Comparison of ENCODE assay signal across 7 cellular contexts in the genomic region with DNA sequence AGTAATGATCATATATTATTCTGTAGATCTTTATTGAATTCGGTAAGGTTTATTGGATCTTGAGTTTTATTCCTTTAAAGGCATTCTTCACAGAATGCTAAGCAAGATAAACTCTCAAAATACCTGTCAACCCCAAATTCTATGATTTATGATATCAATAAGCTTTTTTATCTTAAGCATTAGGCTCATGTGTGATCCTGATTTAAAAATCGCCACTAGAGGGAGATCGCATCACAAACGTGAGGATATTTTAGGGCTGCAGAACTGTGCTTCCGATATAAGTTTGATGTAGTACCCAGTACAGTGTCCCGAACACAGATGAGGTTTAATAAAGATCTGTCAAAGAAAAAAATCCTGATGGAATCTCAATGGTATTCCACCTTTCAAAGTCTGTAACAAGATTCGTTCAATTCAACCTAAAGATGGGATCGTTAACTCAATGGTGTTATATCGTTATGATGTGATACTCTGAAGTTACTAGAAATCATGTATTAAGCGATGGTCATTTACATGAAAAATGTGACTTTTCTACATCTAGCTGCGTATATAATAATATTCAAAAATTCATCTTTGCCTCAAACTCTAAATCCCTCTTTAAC.
DNase-seq lines count a peak whose midpoint lies in the region; ATAC-seq and TF ChIP-seq lines count a peak whose summit lies in the region.

No MANE protein-coding gene starts in this region.

- CTCF ChIA-PET in naive thymus-derived CD4-positive, alpha-beta T cell (lab: Charles Lee): interaction anchor here (0.7 to 4.5 kb wide), 4 partner anchors 20 to 266 kb away, joined by 3 to 16 read pairs (median 4); no protein-coding TSS in a partner anchor

- H3K9me3 Mint-ChIP-seq in naive thymus-derived CD4-positive, alpha-beta T cell: no peaks in the 10 kb centered on the region

- intact Hi-C loops in naive thymus-derived CD4-positive, alpha-beta T cell (cut with micrococcal nuclease): loop anchor here (1.0 to 5.0 kb wide), 5 partner anchors 167 to 470 kb away; a partner anchor contains a TSS

- H3K4me3 Mint-ChIP-seq in naive thymus-derived CD4-positive, alpha-beta T cell: no peak overlapping the region

- no peaks in the 10 kb centered on the region for H3K4me1 Mint-ChIP-seq in naive thymus-derived CD4-positive, alpha-beta T cell

- no peak overlapping the region for H3K27ac Mint-ChIP-seq in naive thymus-derived CD4-positive, alpha-beta T cell

- peaks cover 7 to 34% (median 24%) of the 10 kb centered on the region in 5 donors for H3K27me3 Mint-ChIP-seq in naive thymus-derived CD4-positive, alpha-beta T cell

- ATAC-seq in GM19395 (IDR thresholded peaks at IDR 0.05; ENCODE audit: unreplicated experiment): peak; percentile 90
- no peak for ATAC-seq in naive thymus-derived CD4-positive, alpha-beta T cell
- ATAC-seq in HG03439 (IDR thresholded peaks at IDR 0.05; ENCODE audit: unreplicated experiment): no peak

- POLR2A ChIA-PET in naive thymus-derived CD4-positive, alpha-beta T cell (lab: Charles Lee): no interaction called here

- H3K36me3 Mint-ChIP-seq in naive thymus-derived CD4-positive, alpha-beta T cell: no peaks in the 10 kb centered on the region

- H3K4me1 ChIP-seq in naive thymus-derived CD4-positive, alpha-beta T cell (ENCODE audit: control insufficient read depth in 2 of 2, insufficient read depth in 2 of 2, low read length in 2 of 2): no peaks in the 10 kb centered on the region

- H3K4me3 ChIP-seq in epithelial cell of esophagus (ENCODE audit: low read length): no peak overlapping the region
- H3K4me3 ChIP-seq in naive thymus-derived CD4-positive, alpha-beta T cell (ENCODE audit: low read length): no peak overlapping the region

- no peak overlapping the region for H3K27ac ChIP-seq in naive thymus-derived CD4-positive, alpha-beta T cell (ENCODE audit: low read depth, low read length)

- no peaks in the 10 kb centered on the region for H3K9me3 ChIP-seq in naive thymus-derived CD4-positive, alpha-beta T cell (ENCODE audit: control insufficient read depth in 2 of 3, low read length in 3 of 3)

- no peaks in the 10 kb centered on the region for H3K27me3 ChIP-seq in naive thymus-derived CD4-positive, alpha-beta T cell (ENCODE audit: control insufficient read depth in 2 of 2, insufficient read depth in 2 of 2, low read length in 2 of 2)

- peak; percentile 67 for TF ChIP-seq CTCF in epithelial cell of esophagus (IDR thresholded peaks at IDR 0.05; ENCODE audit: insufficient read depth, low read depth, low read length, missing control alignments)

- H3K36me3 ChIP-seq in naive thymus-derived CD4-positive, alpha-beta T cell (ENCODE audit: control insufficient read depth in 2 of 3, insufficient read depth in 3 of 3, low read length in 3 of 3): no peaks in the 10 kb centered on the region

- DNase-seq in EL: peak; percentile 49
- peak; percentile 9 for DNase-seq in HuH-7.5 (ENCODE audit: low spot score)
- DNase-seq in SHP77 (lab: John Stamatoyannopoulos, UW): peak; percentile 24 to 48
- DNase-seq in epithelial cell of esophagus (ENCODE audit: low read depth): peak; percentile 64
- peak in 6 of 9 donors; percentile 13 to 40 (median 37) for DNase-seq in naive thymus-derived CD4-positive, alpha-beta T cell

Comparison
In these comparisons a context has a peak if more than half of its experiments do, and no peak if none do; other contexts are left out.
1. DNase-seq: peak in every context shown above with its lines; median percentile 64 in epithelial cell of esophagus; 49 in EL; 37 in naive thymus-derived CD4-positive, alpha-beta T cell; 36 in SHP77; 9 in HuH-7.5.